In the genomic region with DNA sequence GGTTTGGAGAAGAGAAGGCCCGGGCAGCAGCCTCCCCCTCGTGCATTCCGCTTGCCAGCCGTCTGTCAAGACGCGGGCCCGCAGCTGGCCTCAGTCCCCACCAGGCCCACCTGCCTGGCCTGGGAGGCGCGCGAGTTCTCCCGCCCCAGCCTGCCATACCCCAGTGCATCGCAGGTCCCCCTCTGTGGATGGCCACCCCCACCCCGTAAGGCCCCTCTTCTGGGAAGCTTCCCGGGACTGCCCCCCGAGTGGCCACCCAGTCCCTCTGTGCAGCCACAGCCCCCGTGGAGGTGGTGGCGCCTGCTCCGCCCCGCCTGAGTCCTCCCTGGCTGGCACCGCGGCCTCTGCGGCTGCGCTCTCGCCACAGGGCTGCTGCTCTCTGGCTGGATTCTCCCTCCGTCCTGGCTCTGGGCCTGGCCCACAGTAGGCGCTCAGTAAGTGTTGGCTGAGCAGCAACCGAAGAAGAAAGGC, we compare ENCODE assay signal across 1 cellular context.
TF ChIP-seq lines count a peak whose summit lies in the region.

No MANE protein-coding gene starts in this region.

TF ChIP-seq in H1, 55 proteins besides CTCF, POLR2A, EP300 and RAD21 (continued from another document):
- TF ChIP-seq SIN3A (conservative IDR thresholded peaks at IDR 0.05 in 1 of 2, IDR thresholded peaks at IDR 0.05 in 1 of 2; ENCODE audit: low read depth in 1 of 2, low read length in 2 of 2) = no peak
- TF ChIP-seq SIRT6 (IDR thresholded peaks at IDR 0.05; ENCODE audit: low read length) = no peak
- no peak for TF ChIP-seq SAP30 (IDR thresholded peaks at IDR 0.05; ENCODE audit: insufficient read depth, insufficient replicate concordance, low read length)
- no peak for TF ChIP-seq CREB1 (IDR thresholded peaks at IDR 0.05)
- TF ChIP-seq FOSL1 (IDR thresholded peaks at IDR 0.05; ENCODE audit: insufficient read depth, low read depth, low read length) = no peak
- no peak for TF ChIP-seq RNF2 (IDR thresholded peaks at IDR 0.05; ENCODE audit: borderline replicate concordance, low read depth, low read length, missing control alignments, poor library complexity, severe bottlenecking)
- no peak for TF ChIP-seq USF2 (IDR thresholded peaks at IDR 0.05; ENCODE audit: low read length)
- TF ChIP-seq NRF1 (IDR thresholded peaks at IDR 0.05; ENCODE audit: low read depth, low read length) = no peak
- no peak for TF ChIP-seq CEBPB (IDR thresholded peaks at IDR 0.05; ENCODE audit: low read depth, low read length)
- TF ChIP-seq HDAC6 (IDR thresholded peaks at IDR 0.05; ENCODE audit: low read depth, low read length) = no peak
- TF ChIP-seq ZNF274 (IDR thresholded peaks at IDR 0.05; ENCODE audit: borderline replicate concordance, extremely low read depth, low read length) = no peak
- peak; percentile 35; the same call in 1 of the 2 replicates for TF ChIP-seq TEAD4 (IDR thresholded peaks at IDR 0.05; ENCODE audit: low read depth, low read length)
- TF ChIP-seq TAF1 (IDR thresholded peaks at IDR 0.05; ENCODE audit: low read depth, low read length) = no peak
- TF ChIP-seq CHD1 (IDR thresholded peaks at IDR 0.05; ENCODE audit: low read depth, low read length) = no peak
- TF ChIP-seq BCL11A (IDR thresholded peaks at IDR 0.05; ENCODE audit: low read depth in 2 of 2, low read length in 2 of 2) = no peak
- no peak for TF ChIP-seq SIX5 (IDR thresholded peaks at IDR 0.05; ENCODE audit: low read depth, low read length)
- TF ChIP-seq, protein P1, sequence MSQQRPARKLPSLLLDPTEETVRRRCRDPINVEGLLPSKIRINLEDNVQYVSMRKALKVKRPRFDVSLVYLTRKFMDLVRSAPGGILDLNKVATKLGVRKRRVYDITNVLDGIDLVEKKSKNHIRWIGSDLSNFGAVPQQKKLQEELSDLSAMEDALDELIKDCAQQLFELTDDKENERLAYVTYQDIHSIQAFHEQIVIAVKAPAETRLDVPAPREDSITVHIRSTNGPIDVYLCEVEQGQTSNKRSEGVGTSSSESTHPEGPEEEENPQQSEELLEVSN (IDR thresholded peaks at IDR 0.05) = peak; percentile 79
- TF ChIP-seq, protein P2, sequence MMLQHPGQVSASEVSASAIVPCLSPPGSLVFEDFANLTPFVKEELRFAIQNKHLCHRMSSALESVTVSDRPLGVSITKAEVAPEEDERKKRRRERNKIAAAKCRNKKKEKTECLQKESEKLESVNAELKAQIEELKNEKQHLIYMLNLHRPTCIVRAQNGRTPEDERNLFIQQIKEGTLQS (IDR thresholded peaks at IDR 0.05; ENCODE audit: insufficient read depth, low read depth, low read length) = no peak
- no peak for TF ChIP-seq RBBP5 (IDR thresholded peaks at IDR 0.05; ENCODE audit: borderline replicate concordance, low read depth, low read length)
- TF ChIP-seq POLR2AphosphoS5 (IDR thresholded peaks at IDR 0.05; ENCODE audit: low read depth, low read length) = no peak
- TF ChIP-seq GABPA (IDR thresholded peaks at IDR 0.05; ENCODE audit: borderline replicate concordance, insufficient read depth, low read length) = peak; percentile 37; the same call in 1 of the 2 replicates
TF ChIP-seq in H1: peak in this region for 6.
